In the genomic region with DNA sequence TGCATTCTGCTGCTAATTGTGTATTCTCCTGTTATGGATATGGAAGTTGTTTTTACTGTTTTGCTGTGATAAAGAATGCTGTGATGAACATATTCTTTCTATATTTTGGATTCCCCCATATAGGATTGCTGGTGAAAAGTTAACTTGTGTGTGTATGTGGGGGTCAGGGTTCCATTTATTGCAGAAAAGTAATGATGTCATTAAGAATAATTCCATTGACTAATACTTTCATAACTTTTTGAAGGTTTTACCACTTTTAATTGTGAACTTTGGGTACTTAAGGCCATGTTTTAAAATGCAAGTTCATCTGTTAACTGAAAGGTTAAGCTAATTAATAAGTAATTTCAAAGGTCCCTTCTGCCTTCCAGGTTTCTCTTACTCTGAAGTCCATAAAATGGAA, we compare ENCODE assay signal across 36 cellular contexts. TPM values are rescaled to one million over a fixed set of nuclear protein-coding genes. Genes with fewer than 3 reads are reported as not detected.
A peak's percentile ranks its signal among the peaks of the same experiment; 100 is the strongest.
DNase-seq lines count a peak whose midpoint lies in the region; ATAC-seq, FAIRE-seq and TF ChIP-seq lines count a peak whose summit lies in the region.
"Had no signal": no experiment of that assay in that cellular context is flagged by ENCODE, and none has a peak within 500 bp of the region (broad histone marks: within the 10 kb centered on the region; RNA-seq: fewer than 3 reads in every experiment).

No MANE protein-coding gene starts in this region.

- H3K9me3 ChIP-seq in HepG2 (ENCODE audit: low read length) (no peaks in the 10 kb centered on the region), right lobe of liver (no peaks in the 10 kb centered on the region), A549 (no peaks in the 10 kb centered on the region), HEK293 (ENCODE audit: control insufficient read depth, insufficient read depth, low read depth, low read length) (no peaks in the 10 kb centered on the region), kidney (ENCODE audit: control insufficient read depth in 1 of 2, low read length in 2 of 2) (no peaks in the 10 kb centered on the region)
- H3K9me3 ChIP-seq: BE2C; BLaER1; BLaER1 treated with 17β-estradiol and CSF1 and Interleukin-3, amounts not matched to agents 10 nM and 100 nM; Caco-2 had no signal

- no peak for ATAC-seq in HepG2
- ATAC-seq in right lobe of liver: no peak
- ATAC-seq in A549: no peak
- no peak for ATAC-seq in GM23338
- ATAC-seq in HG02852 (IDR thresholded peaks at IDR 0.05; ENCODE audit: unreplicated experiment): no peak
- ATAC-seq: CD8-positive, alpha-beta T cell had no signal

- no peak overlapping the region for H3K9ac ChIP-seq in HepG2 (ENCODE audit: insufficient read depth, low read depth, low read length)
- no peak overlapping the region for H3K9ac ChIP-seq in kidney (ENCODE audit: low read length in 2 of 2)
- H3K9ac ChIP-seq: BLaER1; BLaER1 treated with 17β-estradiol and CSF1 and Interleukin-3, amounts not matched to agents 10 nM and 100 nM had no signal

- BruUV-seq in HepG2 (replicated peaks; lab: Mats Ljungman, UMichigan): no TSS peak

- no peaks in the 10 kb centered on the region for H3K79me2 ChIP-seq in HepG2 (ENCODE audit: insufficient read depth, low read length)
- peaks cover 100% of the 10 kb centered on the region for H3K79me2 ChIP-seq in GM23338 (replicated peaks; ENCODE audit: insufficient read depth)

- no peak for FAIRE-seq in HepG2 (lab: Jason Lieb, UNC)
- FAIRE-seq in A549 (lab: Jason Lieb, UNC): peak; percentile 68
- peak; percentile 45 for FAIRE-seq in kidney (lab: Jason Lieb, UNC)
- FAIRE-seq: A204.1, D721Med had no signal

- CTCF ChIA-PET in HepG2 (lab: Yijun Ruan, JAX; ENCODE audit: low intra/inter-chr PET ratio, low total read pairs) (no interaction called here), A549 (lab: Yijun Ruan, JAX) (interaction anchor here (2.4 kb wide), 1 partner anchor 24 kb away, joined by 8 read pairs; no protein-coding TSS in a partner anchor), HEK293 (lab: Yijun Ruan, JAX) (no interaction called here)

- no peaks in the 10 kb centered on the region for H3K27me3 Mint-ChIP-seq in GM23338 (ENCODE audit: insufficient read depth, low read depth, poor library complexity)

- H3K27ac ChIP-seq in HepG2 (ENCODE audit: extremely low read length, insufficient read depth, low read length) (no peak overlapping the region), right lobe of liver (no peak overlapping the region), A549 (no peak overlapping the region), HEK293 (ENCODE audit: extremely low read depth, low read depth, low read length) (no peak overlapping the region), kidney (ENCODE audit: low read depth in 2 of 2, low read length in 2 of 2) (no peak overlapping the region), GM23338 (ENCODE audit: low read depth) (no peak overlapping the region)
- H3K27ac ChIP-seq: 22Rv1; BLaER1; BLaER1 treated with 17β-estradiol and CSF1 and Interleukin-3, amounts not matched to agents 10 nM and 100 nM; C4-2B had no signal

- H3K36me3 ChIP-seq in HepG2 (replicated peaks in 1 of 2; ENCODE audit: control insufficient read depth in 1 of 2, insufficient read depth in 2 of 2, low read length in 2 of 2) (no peaks in the 10 kb centered on the region), right lobe of liver (no peaks in the 10 kb centered on the region), HEK293 (ENCODE audit: control insufficient read depth in 2 of 2, insufficient read depth in 1 of 2, low read length in 2 of 2) (peaks cover 0 to 6% of the 10 kb centered on the region in 2 experiments; a peak in 2 of 3 replicates), kidney (ENCODE audit: control insufficient read depth in 1 of 2, insufficient read depth in 2 of 2, low read length in 2 of 2) (no peaks in the 10 kb centered on the region), GM23338 (ENCODE audit: insufficient read depth) (no peaks in the 10 kb centered on the region)
- H3K36me3 ChIP-seq: BE2C; BLaER1; BLaER1 treated with 17β-estradiol and CSF1 and Interleukin-3, amounts not matched to agents 10 nM and 100 nM had no signal

- TF ChIP-seq EP300 in HepG2 (IDR thresholded peaks at IDR 0.05; ENCODE audit: low read depth in 2 of 2, low read length in 2 of 2): no peak
- no peak for TF ChIP-seq EP300 in HepG2 (CRISPR knock-in tag; IDR thresholded peaks at IDR 0.05; ENCODE audit: borderline replicate concordance)
- TF ChIP-seq EP300 in A549 (IDR thresholded peaks at IDR 0.05): no peak

- no peak for TF ChIP-seq CTCF in HepG2 (CRISPR knock-in tag; IDR thresholded peaks at IDR 0.05)
- no peak for TF ChIP-seq CTCF in right lobe of liver (IDR thresholded peaks at IDR 0.05)
- no peak for TF ChIP-seq CTCF in A549 (IDR thresholded peaks at IDR 0.05)
- TF ChIP-seq CTCF in HEK293 (tag by site-specific recombination; IDR thresholded peaks at IDR 0.05): no peak
- TF ChIP-seq CTCF in kidney (IDR thresholded peaks at IDR 0.05; ENCODE audit: borderline replicate concordance, extremely low read depth, insufficient read depth): no peak
- TF ChIP-seq CTCF in GM23338 (conservative IDR thresholded peaks at IDR 0.05; ENCODE audit: low read depth in 2 of 2): no peak

- no peak for DNase-seq in HepG2 (ENCODE audit: low spot score)
- no peak for DNase-seq in right lobe of liver
- DNase-seq in A549 (ENCODE audit: low read depth in 1 of 2, low spot score in 1 of 2): no peak
- DNase-seq in kidney: no peak
- no peak for DNase-seq in GM23338 (ENCODE audit: low spot score)
- no peak for DNase-seq in AG08395 (ENCODE audit: low spot score)
- DNase-seq: 8988T; ACHN; AML-193; BE2C; C1 segment of cervical spinal cord; Caco-2; Calu3; CD4-positive, alpha-beta memory T cell; CD4-positive, alpha-beta T cell; CD4-positive, CD25-positive, alpha-beta regulatory T cell; CD8-positive, alpha-beta memory T cell; CD8-positive, alpha-beta T cell; COR-L47; DMS 273 treated with DMSO at 0.1 percent for 48 hours; DMS153; DMS53; DMS79; DMS79 treated with DMSO at 0.1 percent for 48 hours; DND-41; EL had no signal

- in situ Hi-C loops in HepG2 (cut with HindIII; ENCODE audit: extremely low pct_ligation_motif_present, low pct_unique_long_range_greater_than_20kb): no loop called here

- no peak for TF ChIP-seq POLR2A in HepG2 (IDR thresholded peaks at IDR 0.05; ENCODE audit: insufficient read depth in 1 of 2, low read depth in 2 of 2, low read length in 2 of 2)
- no peak for TF ChIP-seq POLR2A in right lobe of liver (IDR thresholded peaks at IDR 0.05)
- no peak for TF ChIP-seq POLR2A in A549 (IDR thresholded peaks at IDR 0.05; ENCODE audit: low read length)

- no peak overlapping the region for H2AFZ ChIP-seq in HepG2 (ENCODE audit: low read length)
- no peak overlapping the region for H2AFZ ChIP-seq in GM23338

- no peaks in the 10 kb centered on the region for H3K9me3 Mint-ChIP-seq in GM23338
- H3K9me3 Mint-ChIP-seq: CD4-positive, alpha-beta memory T cell; CD4-positive, alpha-beta T cell; CD4-positive, CD25-positive, alpha-beta regulatory T cell; CD8-positive, alpha-beta memory T cell; CD8-positive, alpha-beta T cell had no signal

- H3F3A ChIP-seq in GM23338 (replicated peaks; ENCODE audit: low read depth): no peaks in the 10 kb centered on the region

- no peaks in the 10 kb centered on the region for H3K9me2 ChIP-seq in GM23338 (ENCODE audit: insufficient read depth)

- H3K27me3 ChIP-seq in HepG2 (ENCODE audit: control insufficient read depth in 1 of 2, insufficient read depth in 2 of 2, low read length in 2 of 2) (no peaks in the 10 kb centered on the region), right lobe of liver (no peaks in the 10 kb centered on the region), GM23338 (ENCODE audit: insufficient read depth) (no peaks in the 10 kb centered on the region; the same call in 1 of the 2 replicates)
- H3K27me3 ChIP-seq: BLaER1; BLaER1 treated with 17β-estradiol and CSF1 and Interleukin-3, amounts not matched to agents 10 nM and 100 nM had no signal

- H3K4me1 ChIP-seq in HepG2 (ENCODE audit: insufficient read depth, low read length): peaks cover 4% of the 10 kb centered on the region
- H3K4me1 ChIP-seq in right lobe of liver: no peaks in the 10 kb centered on the region
- peaks cover 3% of the 10 kb centered on the region; the same call in 2 of the 3 replicates for H3K4me1 ChIP-seq in A549
- peaks cover 27% of the 10 kb centered on the region for H3K4me1 ChIP-seq in HEK293 (ENCODE audit: control insufficient read depth, insufficient read depth, low read length)
- H3K4me1 ChIP-seq in kidney (ENCODE audit: control insufficient read depth in 1 of 2, insufficient read depth in 1 of 2, low read depth in 1 of 2, low read length in 2 of 2): peaks cover 0 to 4% of the 10 kb centered on the region in 2 donors
- H3K4me1 ChIP-seq in GM23338 (ENCODE audit: insufficient read depth): peaks cover 13% of the 10 kb centered on the region
- H3K4me1 ChIP-seq: BE2C, Caco-2 had no signal

- no peak overlapping the region for H3K4me3 Mint-ChIP-seq in GM23338
- H3K4me3 Mint-ChIP-seq: B cell; CD4-positive, alpha-beta memory T cell; CD4-positive, alpha-beta T cell; CD4-positive, CD25-positive, alpha-beta regulatory T cell; CD8-positive, alpha-beta T cell had no signal

- no peaks in the 10 kb centered on the region for H3K36me3 Mint-ChIP-seq in GM23338 (ENCODE audit: low read depth)
- H3K36me3 Mint-ChIP-seq: CD14-positive monocyte; CD4-positive, alpha-beta memory T cell; CD4-positive, CD25-positive, alpha-beta regulatory T cell; CD8-positive, alpha-beta memory T cell; CD8-positive, alpha-beta T cell had no signal

- POLR2A ChIA-PET in HepG2 (lab: Yijun Ruan, JAX) (no interaction called here), A549 (lab: Yijun Ruan, JAX) (no interaction called here), HEK293 (lab: Yijun Ruan, JAX) (no interaction called here)

- H4K20me1 ChIP-seq in HepG2 (ENCODE audit: insufficient read depth, low read length) (no peaks in the 10 kb centered on the region), GM23338 (replicated peaks; ENCODE audit: insufficient read depth) (peaks cover 19% of the 10 kb centered on the region; the same call in 1 of the 2 replicates)

- TF ChIP-seq RAD21 in HepG2 (CRISPR knock-in tag; IDR thresholded peaks at IDR 0.05) (no peak), A549 (conservative IDR thresholded peaks at IDR 0.05 in 1 of 2, IDR thresholded peaks at IDR 0.05 in 1 of 2) (no peak)

- no peak overlapping the region for H3K4me2 ChIP-seq in HepG2 (ENCODE audit: low read depth, low read length)
- H3K4me2 ChIP-seq in A549: no peak overlapping the region
- no peak overlapping the region for H3K4me2 ChIP-seq in GM23338
- H3K4me2 ChIP-seq: BLaER1; BLaER1 treated with 17β-estradiol and CSF1 and Interleukin-3, amounts not matched to agents 10 nM and 100 nM had no signal

- intact Hi-C loops in HepG2 (cut with micrococcal nuclease; ENCODE audit: unreplicated experiment) (loop anchor here (5.0 kb wide), 1 partner anchor 1021 kb away; no protein-coding TSS in a partner anchor), right lobe of liver (cut with DNase I) (no loop called here), kidney (cut with DNase I) (no loop called here)

- no peak overlapping the region for H3K4me3 ChIP-seq in HepG2 (replicated peaks in 1 of 3; ENCODE audit: insufficient read depth in 1 of 3, low read depth in 2 of 3, low read length in 3 of 3)
- no peak overlapping the region for H3K4me3 ChIP-seq in right lobe of liver
- no peak overlapping the region for H3K4me3 ChIP-seq in A549
- H3K4me3 ChIP-seq in HEK293 (ENCODE audit: low read depth, low read length): no peak overlapping the region
- no peak overlapping the region for H3K4me3 ChIP-seq in kidney (ENCODE audit: low read length in 2 of 2)
- H3K4me3 ChIP-seq in GM23338: no peak overlapping the region
- H3K4me3 ChIP-seq: BLaER1; BLaER1 treated with 17β-estradiol and CSF1 and Interleukin-3, amounts not matched to agents 10 nM and 100 nM had no signal

- H3K27ac Mint-ChIP-seq in GM23338: no peak overlapping the region
- H3K27ac Mint-ChIP-seq: B cell; CD14-positive monocyte; CD4-positive, alpha-beta memory T cell; CD4-positive, alpha-beta T cell; CD4-positive, CD25-positive, alpha-beta regulatory T cell; CD8-positive, alpha-beta memory T cell; CD8-positive, alpha-beta T cell had no signal

- H3K4me1 Mint-ChIP-seq in GM23338: peaks cover 8% of the 10 kb centered on the region; the same call in 2 of the 3 replicates
- H3K4me1 Mint-ChIP-seq: CD14-positive monocyte had no signal

RNA-seq across cellular contexts. Expression of gene NEO1, which starts 6.2 kb away (rescaled TPM):
- 10.0 and 11.0 TPM in 2 replicates for total RNA-seq in HepG2 (2016; rRNA removed; fragmentation: Illumina TruSeq; extraction: Trizol)
- total RNA-seq in HepG2 (2016; cell fraction: cytosol; rRNA removed; fragmentation: Illumina TruSeq; extraction: Trizol; ENCODE audit: low read depth): 1.2 and 3.5 TPM in 2 replicates
- 6.9 and 13.6 TPM in 2 replicates for total RNA-seq in HepG2 (2016; cell fraction: insoluble cytoplasmic fraction; rRNA removed; fragmentation: Illumina TruSeq; extraction: Trizol)
- 6.0 and 6.5 TPM in 2 replicates for total RNA-seq in HepG2 (2016; cell fraction: membrane; rRNA removed; fragmentation: Illumina TruSeq; extraction: Trizol)
- 19.6 and 20.3 TPM in 2 replicates for total RNA-seq in HepG2 (2016; cell fraction: nucleus; rRNA removed; fragmentation: Illumina TruSeq; extraction: Trizol)
- 8.4 and 9.1 TPM in 2 replicates for polyA plus RNA-seq in HepG2 (2011; rRNA removed)
- 9.5 and 9.7 TPM in 2 replicates for polyA plus RNA-seq in HepG2 (2011; cell fraction: cytosol; rRNA removed)
- polyA plus RNA-seq in HepG2 (2011; cell fraction: nucleus; rRNA removed): 8.3 and 9.8 TPM in 2 replicates
- polyA plus RNA-seq in HepG2 (2012): 10.0 and 15.1 TPM in 2 replicates
- polyA plus RNA-seq in HepG2 (2016; cell fraction: cytosol; fragmentation: Illumina TruSeq; extraction: Trizol; ENCODE audit: low read depth): 0.67 and 1.0 TPM in 2 replicates
- polyA plus RNA-seq in HepG2 (2016; cell fraction: insoluble cytoplasmic fraction; fragmentation: Illumina TruSeq; extraction: Trizol; ENCODE audit: low read depth): 4.7 and 7.6 TPM in 2 replicates
- polyA plus RNA-seq in HepG2 (2016; cell fraction: membrane; fragmentation: Illumina TruSeq; extraction: Trizol; ENCODE audit: low read depth): 2.4 and 2.6 TPM in 2 replicates
- 14.1 and 15.2 TPM in 2 replicates for polyA plus RNA-seq in HepG2 (2016; cell fraction: nucleus; fragmentation: Illumina TruSeq; extraction: Trizol; ENCODE audit: insufficient read depth, low read depth)
- 17.6 and 22.5 TPM in 2 replicates for polyA minus RNA-seq in HepG2 (2011; rRNA and poly(A)+ RNA removed; ENCODE audit: low replicate concordance)
- polyA minus RNA-seq in HepG2 (2011; cell fraction: cytosol; rRNA and poly(A)+ RNA removed): 7.7 and 7.9 TPM in 2 replicates
- polyA minus RNA-seq in HepG2 (2011; cell fraction: nucleus; rRNA and poly(A)+ RNA removed): 14.0 and 27.7 TPM in 2 replicates
- 10 to 100 TPM in 4 of 6 experiments, 1 to 10 TPM in 2; 8.3 to 13.2 (median 10.3) TPM for total RNA-seq in right lobe of liver
- polyA plus RNA-seq in A549 (2011; rRNA removed): 29.1 and 40.6 TPM in 2 replicates
- polyA plus RNA-seq in A549 (2012; cell fraction: cytosol; rRNA removed): 14.9 and 16.2 TPM in 2 replicates
- polyA plus RNA-seq in A549 (2012; cell fraction: nucleus; rRNA removed): 37.6 and 39.2 TPM in 2 replicates
- 26.8 to 35.1 TPM (median 30.3 TPM) in 3 replicates for polyA plus RNA-seq in A549 (2017; fragmentation: RNase III; extraction: RNeasy Plus Mini Kit Qiagen cat#74134 plus additional on column Dnase treatment)
- 48.4 and 58.4 TPM in 2 replicates for polyA minus RNA-seq in A549 (2011; rRNA and poly(A)+ RNA removed)
- 43.3 TPM for total RNA-seq in kidney
- 12.4 TPM for polyA plus RNA-seq in kidney (ENCODE audit: insufficient read depth, low read depth, low replicate concordance)
- total RNA-seq in GM23338 (2014; rRNA removed; shearing (Covaris generic)): 40.6 and 45.8 TPM in 2 replicates
- polyA plus RNA-seq in GM23338 (2016; fragmentation: Nextera tagmentation; extraction: Ambion mirVana): 7.9 and 8.4 TPM in 2 replicates

Comparison
In these comparisons a context has a peak if more than half of its experiments do, and no peak if none do; other contexts are left out.
1. Of the 63 proteins assayed by ChIP-seq in both HepG2 and HEK293: peak only in HepG2: none; only in HEK293: ATF2; in both: none; in neither: 62.